ENCODE assay signal across 1 cellular context in genomic region chr13:81874253-81874652, GRCh38.
TF ChIP-seq lines count a peak whose summit lies in the region.

No MANE protein-coding gene starts in this region.

TF ChIP-seq in GM23338, 12 proteins besides CTCF, POLR2A, EP300 and RAD21 (continued from another document):
- TF ChIP-seq, protein P1, sequence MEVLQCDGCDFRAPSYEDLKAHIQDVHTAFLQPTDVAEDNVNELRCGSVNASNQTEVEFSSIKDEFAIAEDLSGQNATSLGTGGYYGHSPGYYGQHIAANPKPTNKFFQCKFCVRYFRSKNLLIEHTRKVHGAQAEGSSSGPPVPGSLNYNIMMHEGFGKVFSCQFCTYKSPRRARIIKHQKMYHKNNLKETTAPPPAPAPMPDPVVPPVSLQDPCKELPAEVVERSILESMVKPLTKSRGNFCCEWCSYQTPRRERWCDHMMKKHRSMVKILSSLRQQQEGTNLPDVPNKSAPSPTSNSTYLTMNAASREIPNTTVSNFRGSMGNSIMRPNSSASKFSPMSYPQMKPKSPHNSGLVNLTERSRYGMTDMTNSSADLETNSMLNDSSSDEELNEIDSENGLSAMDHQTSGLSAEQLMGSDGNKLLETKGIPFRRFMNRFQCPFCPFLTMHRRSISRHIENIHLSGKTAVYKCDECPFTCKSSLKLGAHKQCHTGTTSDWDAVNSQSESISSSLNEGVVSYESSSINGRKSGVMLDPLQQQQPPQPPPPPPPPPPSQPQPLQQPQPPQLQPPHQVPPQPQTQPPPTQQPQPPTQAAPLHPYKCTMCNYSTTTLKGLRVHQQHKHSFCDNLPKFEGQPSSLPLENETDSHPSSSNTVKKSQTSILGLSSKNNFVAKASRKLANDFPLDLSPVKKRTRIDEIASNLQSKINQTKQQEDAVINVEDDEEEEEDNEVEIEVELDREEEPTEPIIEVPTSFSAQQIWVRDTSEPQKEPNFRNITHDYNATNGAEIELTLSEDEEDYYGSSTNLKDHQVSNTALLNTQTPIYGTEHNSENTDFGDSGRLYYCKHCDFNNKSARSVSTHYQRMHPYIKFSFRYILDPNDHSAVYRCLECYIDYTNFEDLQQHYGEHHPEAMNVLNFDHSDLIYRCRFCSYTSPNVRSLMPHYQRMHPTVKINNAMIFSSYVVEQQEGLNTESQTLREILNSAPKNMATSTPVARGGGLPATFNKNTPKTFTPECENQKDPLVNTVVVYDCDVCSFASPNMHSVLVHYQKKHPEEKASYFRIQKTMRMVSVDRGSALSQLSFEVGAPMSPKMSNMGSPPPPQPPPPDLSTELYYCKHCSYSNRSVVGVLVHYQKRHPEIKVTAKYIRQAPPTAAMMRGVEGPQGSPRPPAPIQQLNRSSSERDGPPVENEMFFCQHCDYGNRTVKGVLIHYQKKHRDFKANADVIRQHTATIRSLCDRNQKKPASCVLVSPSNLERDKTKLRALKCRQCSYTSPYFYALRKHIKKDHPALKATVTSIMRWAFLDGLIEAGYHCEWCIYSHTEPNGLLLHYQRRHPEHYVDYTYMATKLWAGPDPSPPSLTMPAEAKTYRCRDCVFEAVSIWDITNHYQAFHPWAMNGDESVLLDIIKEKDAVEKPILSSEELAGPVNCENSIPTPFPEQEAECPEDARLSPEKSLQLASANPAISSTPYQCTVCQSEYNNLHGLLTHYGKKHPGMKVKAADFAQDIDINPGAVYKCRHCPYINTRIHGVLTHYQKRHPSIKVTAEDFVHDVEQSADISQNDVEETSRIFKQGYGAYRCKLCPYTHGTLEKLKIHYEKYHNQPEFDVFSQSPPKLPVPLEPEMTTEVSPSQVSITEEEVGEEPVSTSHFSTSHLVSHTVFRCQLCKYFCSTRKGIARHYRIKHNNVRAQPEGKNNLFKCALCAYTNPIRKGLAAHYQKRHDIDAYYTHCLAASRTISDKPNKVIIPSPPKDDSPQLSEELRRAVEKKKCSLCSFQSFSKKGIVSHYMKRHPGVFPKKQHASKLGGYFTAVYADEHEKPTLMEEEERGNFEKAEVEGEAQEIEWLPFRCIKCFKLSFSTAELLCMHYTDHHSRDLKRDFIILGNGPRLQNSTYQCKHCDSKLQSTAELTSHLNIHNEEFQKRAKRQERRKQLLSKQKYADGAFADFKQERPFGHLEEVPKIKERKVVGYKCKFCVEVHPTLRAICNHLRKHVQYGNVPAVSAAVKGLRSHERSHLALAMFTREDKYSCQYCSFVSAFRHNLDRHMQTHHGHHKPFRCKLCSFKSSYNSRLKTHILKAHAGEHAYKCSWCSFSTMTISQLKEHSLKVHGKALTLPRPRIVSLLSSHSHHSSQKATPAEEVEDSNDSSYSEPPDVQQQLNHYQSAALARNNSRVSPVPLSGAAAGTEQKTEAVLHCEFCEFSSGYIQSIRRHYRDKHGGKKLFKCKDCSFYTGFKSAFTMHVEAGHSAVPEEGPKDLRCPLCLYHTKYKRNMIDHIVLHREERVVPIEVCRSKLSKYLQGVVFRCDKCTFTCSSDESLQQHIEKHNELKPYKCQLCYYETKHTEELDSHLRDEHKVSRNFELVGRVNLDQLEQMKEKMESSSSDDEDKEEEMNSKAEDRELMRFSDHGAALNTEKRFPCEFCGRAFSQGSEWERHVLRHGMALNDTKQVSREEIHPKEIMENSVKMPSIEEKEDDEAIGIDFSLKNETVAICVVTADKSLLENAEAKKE (CRISPR knock-in tag; IDR thresholded peaks at IDR 0.05), result no peak
- TF ChIP-seq NANOG (IDR thresholded peaks at IDR 0.05; ENCODE audit: borderline replicate concordance) (no peak), EZH2phosphoT487 (IDR thresholded peaks at IDR 0.05; ENCODE audit: unreplicated experiment) (no peak)
